ENCODE assay signal across 2 cellular contexts in the genomic region with DNA sequence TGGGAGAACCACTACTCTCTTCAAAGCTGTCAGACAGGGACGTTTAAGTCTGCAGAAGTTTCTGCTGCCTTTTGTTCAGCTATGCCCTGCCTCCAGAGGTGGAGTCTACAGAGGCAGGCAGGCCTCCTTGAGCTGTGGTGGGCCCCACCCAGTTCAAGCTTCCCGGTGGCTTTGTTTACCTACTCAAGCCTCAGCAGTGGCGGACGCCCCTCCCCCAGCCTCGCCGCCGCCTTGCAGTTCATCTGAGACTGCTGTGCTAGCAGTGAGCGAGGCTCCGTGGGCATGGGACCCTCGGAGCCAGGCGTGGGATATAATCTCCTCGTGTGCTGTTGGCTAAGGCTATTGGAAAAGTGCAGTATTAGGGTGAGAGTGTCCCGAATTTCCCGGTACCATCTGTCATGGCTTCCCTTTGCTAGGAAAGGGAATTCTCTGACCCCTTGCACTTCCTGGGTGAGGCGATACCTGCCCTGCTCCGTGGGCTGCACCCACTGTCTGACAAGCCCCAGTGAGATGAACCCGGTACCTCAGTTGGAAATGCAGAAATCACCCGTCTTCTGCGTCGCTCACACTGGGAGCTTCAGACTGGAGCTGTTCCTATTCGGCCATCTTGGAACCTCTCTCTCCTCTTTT. TPM values are rescaled to one million over a fixed set of nuclear protein-coding genes. Genes with fewer than 3 reads are reported as not detected.
"Had no signal": no experiment of that assay in that cellular context is flagged by ENCODE, and none has a peak within 500 bp of the region (broad histone marks: within the 10 kb centered on the region; RNA-seq: fewer than 3 reads in every experiment).

No MANE protein-coding gene starts in this region.

RNA-seq across cellular contexts. Expression of gene STK31, which starts 12.7 kb away (rescaled TPM):
- total RNA-seq: left ventricle myocardium superior, myocyte had no signal
